Comparison of ENCODE assay signal across 34 cellular contexts in genomic region chr14:98791661-98792060, GRCh38.
"Had no signal": no experiment of that assay in that cellular context is flagged by ENCODE, and none has a peak within 500 bp of the region (broad histone marks: within the 10 kb centered on the region; RNA-seq: fewer than 3 reads in every experiment).

No MANE protein-coding gene starts in this region.

- DNase-seq: activated CD4-positive, alpha-beta memory T cell treated with anti-CD3 and anti-CD28 coated beads for 36 hours; activated CD4-positive, alpha-beta T cell treated with anti-CD3 and anti-CD28 coated beads for 36 hours; activated CD4-positive, alpha-beta T cell treated with anti-CD3 and anti-CD28 coated beads, Interleukin-2, amount 10 ng/mL, durations not matched to agents 24 days and 14 days; activated CD4-positive, CD25-positive, alpha-beta regulatory T cell; activated CD4-positive, CD25-positive, alpha-beta regulatory T cell treated with anti-CD3 and anti-CD28 coated beads, Interleukin-2, amount 50 U/mL, for 72 hours; activated CD8-positive, alpha-beta memory T cell treated with anti-CD3 and anti-CD28 coated beads, Interleukin-2, amount 10 ng/mL, durations not matched to agents 7 days and 5 days; activated CD8-positive, alpha-beta memory T cell treated with anti-CD3 and anti-CD28 coated beads, Interleukin-2, amount 50 U/mL, for 4 hours; activated CD8-positive, alpha-beta T cell treated with anti-CD3 and anti-CD28 coated beads, Interleukin-2, amount 10 ng/mL, durations not matched to agents 7 days and 5 days; activated gamma-delta T cell; activated naive CD4-positive, alpha-beta T cell; activated naive CD4-positive, alpha-beta T cell treated with anti-CD3 and anti-CD28 coated beads, Interleukin-2, amount 10 ng/mL, durations not matched to agents 7 days and 5 days; activated naive CD8-positive, alpha-beta T cell treated with anti-CD3 and anti-CD28 coated beads, Interleukin-2, amount 10 ng/mL, durations not matched to agents 7 days and 5 days; activated T-cell treated with anti-CD3 and anti-CD28 coated beads, Interleukin-2, amount 50 U/mL, for 1 hour; activated T-cell treated with anti-CD3 and anti-CD28 coated beads, Interleukin-2, amount 50 U/mL, for 48 hours; central memory CD4-positive, alpha-beta T cell; cerebellar nuclear complex; colonic mucosa; dorsolateral prefrontal cortex; effector CD4-positive, alpha-beta T cell; effector memory CD8-positive, alpha-beta T cell; erythroblast; foreskin keratinocyte; gastrocnemius medialis; hippocampal formation; T-helper 17 cell; T1000 had no signal

- ATAC-seq: activated CD4-positive, alpha-beta T cell treated with anti-CD3 and anti-CD28 coated beads for 36 hours; activated CD8-positive, alpha-beta memory T cell treated with anti-CD3 and anti-CD28 coated beads, Interleukin-2, amount 10 ng/mL, durations not matched to agents 7 days and 5 days; activated CD8-positive, alpha-beta T cell treated with anti-CD3 and anti-CD28 coated beads, Interleukin-2, amount 10 ng/mL, durations not matched to agents 7 days and 5 days; activated naive CD4-positive, alpha-beta T cell treated with anti-CD3 and anti-CD28 coated beads, Interleukin-2, amount 50 U/mL, for 72 hours; effector memory CD8-positive, alpha-beta T cell; foreskin keratinocyte; gastrocnemius medialis; T-helper 17 cell had no signal

- H3K4me1 ChIP-seq: ascending aorta, breast epithelium, colonic mucosa, esophagus muscularis mucosa, foreskin keratinocyte, gastrocnemius medialis had no signal

- H3K27ac Mint-ChIP-seq: activated CD4-positive, alpha-beta memory T cell treated with anti-CD3 and anti-CD28 coated beads for 36 hours; activated CD4-positive, alpha-beta T cell treated with anti-CD3 and anti-CD28 coated beads for 36 hours; activated CD4-positive, alpha-beta T cell treated with anti-CD3 and anti-CD28 coated beads, Interleukin-2, amount 10 ng/mL, durations not matched to agents 24 days and 14 days; activated CD8-positive, alpha-beta memory T cell treated with anti-CD3 and anti-CD28 coated beads, Interleukin-2, amount 10 ng/mL, durations not matched to agents 7 days and 5 days; activated CD8-positive, alpha-beta T cell treated with anti-CD3 and anti-CD28 coated beads, Interleukin-2, amount 10 ng/mL, durations not matched to agents 7 days and 5 days; activated naive CD4-positive, alpha-beta T cell treated with anti-CD3 and anti-CD28 coated beads, Interleukin-2, amount 10 ng/mL, durations not matched to agents 7 days and 5 days; activated naive CD4-positive, alpha-beta T cell treated with anti-CD3 and anti-CD28 coated beads, Interleukin-2, amount 50 U/mL, for 72 hours; activated naive CD8-positive, alpha-beta T cell treated with anti-CD3 and anti-CD28 coated beads, Interleukin-2, amount 10 ng/mL, durations not matched to agents 7 days and 5 days; brain; dendritic cell treated with granulocyte-macrophage colony-stimulating factor and Interleukin-4, amounts not matched to agents 40 ng/mL and 50 ng/mL, for 4 days; effector memory CD8-positive, alpha-beta T cell; T-helper 17 cell; T-helper 2 cell treated with Interferon-gamma antibody and Interleukin-4, amounts not matched to agents 5 μg/mL and 100 μg/mL, for 36 hours had no signal

- H3K4me3 ChIP-seq: ascending aorta, breast epithelium, cardiac muscle cell, colonic mucosa, dorsolateral prefrontal cortex, esophagus muscularis mucosa, gastrocnemius medialis had no signal

- H3K9me3 ChIP-seq: ascending aorta, colonic mucosa had no signal

- H3K4me3 Mint-ChIP-seq: activated CD4-positive, alpha-beta memory T cell treated with anti-CD3 and anti-CD28 coated beads for 36 hours; activated CD4-positive, alpha-beta T cell treated with anti-CD3 and anti-CD28 coated beads for 36 hours; activated CD4-positive, alpha-beta T cell treated with anti-CD3 and anti-CD28 coated beads, Interleukin-2, amount 10 ng/mL, durations not matched to agents 24 days and 14 days; activated CD8-positive, alpha-beta memory T cell treated with anti-CD3 and anti-CD28 coated beads, Interleukin-2, amount 10 ng/mL, durations not matched to agents 7 days and 5 days; activated CD8-positive, alpha-beta T cell treated with anti-CD3 and anti-CD28 coated beads, Interleukin-2, amount 10 ng/mL, durations not matched to agents 7 days and 5 days; activated naive CD4-positive, alpha-beta T cell treated with anti-CD3 and anti-CD28 coated beads, Interleukin-2, amount 10 ng/mL, durations not matched to agents 7 days and 5 days; activated naive CD8-positive, alpha-beta T cell treated with anti-CD3 and anti-CD28 coated beads, Interleukin-2, amount 10 ng/mL, durations not matched to agents 7 days and 5 days; brain; dendritic cell treated with granulocyte-macrophage colony-stimulating factor and Interleukin-4, amounts not matched to agents 40 ng/mL and 50 ng/mL, for 4 days; effector memory CD8-positive, alpha-beta T cell; T-helper 17 cell; T-helper 2 cell treated with Interferon-gamma antibody and Interleukin-4, amounts not matched to agents 5 μg/mL and 100 μg/mL, for 36 hours had no signal

- H3K27me3 Mint-ChIP-seq: dendritic cell treated with granulocyte-macrophage colony-stimulating factor and Interleukin-4, amounts not matched to agents 40 ng/mL and 50 ng/mL, for 4 days had no signal

- H3K4me1 Mint-ChIP-seq: activated CD4-positive, alpha-beta T cell treated with anti-CD3 and anti-CD28 coated beads for 36 hours; activated CD4-positive, alpha-beta T cell treated with anti-CD3 and anti-CD28 coated beads, Interleukin-2, amount 10 ng/mL, durations not matched to agents 24 days and 14 days; activated CD8-positive, alpha-beta memory T cell treated with anti-CD3 and anti-CD28 coated beads, Interleukin-2, amount 10 ng/mL, durations not matched to agents 7 days and 5 days; activated naive CD4-positive, alpha-beta T cell treated with anti-CD3 and anti-CD28 coated beads, Interleukin-2, amount 10 ng/mL, durations not matched to agents 7 days and 5 days; activated naive CD8-positive, alpha-beta T cell treated with anti-CD3 and anti-CD28 coated beads, Interleukin-2, amount 10 ng/mL, durations not matched to agents 7 days and 5 days had no signal

- H3K27me3 ChIP-seq: ascending aorta, cardiac muscle cell, colonic mucosa, esophagus muscularis mucosa, gastrocnemius medialis had no signal

- H3K36me3 ChIP-seq: ascending aorta, breast epithelium, cardiac muscle cell, colonic mucosa, esophagus muscularis mucosa, gastrocnemius medialis had no signal

- H3K27ac ChIP-seq: ascending aorta, breast epithelium, cardiac muscle cell, colonic mucosa, dorsolateral prefrontal cortex, esophagus muscularis mucosa, foreskin keratinocyte, gastrocnemius medialis had no signal
